In the genomic region with DNA sequence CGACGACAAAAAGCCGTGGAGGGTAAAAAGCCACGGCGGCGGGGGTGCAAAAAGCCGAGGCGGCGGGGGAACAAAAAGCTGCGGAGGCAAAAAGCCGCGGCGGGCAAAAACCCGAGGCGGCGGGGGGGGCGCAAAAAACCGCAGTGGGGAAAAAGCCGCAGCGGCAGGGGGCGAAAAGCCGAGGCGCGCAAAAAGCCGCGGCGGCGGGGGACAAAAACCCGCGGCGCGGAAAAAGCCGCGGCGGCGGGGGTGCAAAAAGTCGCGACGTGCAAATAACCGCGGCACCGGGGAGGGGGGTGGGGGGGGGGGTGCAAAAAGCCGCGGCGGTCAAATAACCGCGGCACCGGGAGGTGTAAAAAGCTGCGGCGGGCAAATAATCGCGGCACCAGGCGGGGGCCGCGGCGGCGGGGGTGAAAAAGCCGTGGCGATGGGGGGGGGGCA, we compare ENCODE assay signal across 8 cellular contexts.
DNase-seq lines count a peak whose midpoint lies in the region; ATAC-seq, FAIRE-seq and TF ChIP-seq lines count a peak whose summit lies in the region.

No MANE protein-coding gene starts in this region.

- no peaks in the 10 kb centered on the region for H3K4me1 ChIP-seq in HCT116 (ENCODE audit: control insufficient read depth in 1 of 2, insufficient read depth in 2 of 2, low read length in 2 of 2)
- H3K4me1 ChIP-seq in mucosa of descending colon (ENCODE audit: low read depth), result no peaks in the 10 kb centered on the region

- H3K4me2 ChIP-seq in HCT116 (ENCODE audit: low read length), result peak overlapping the region; percentile 61

- RAD21 ChIA-PET in HCT116 (lab: Charles Lee; ENCODE audit: low non-redundant PET in 1 of 2, low total read pairs in 2 of 2, uncharacterized antibody in 2 of 2, unreplicated experiment in 2 of 2), result no interaction called here

- TF ChIP-seq CTCF in HCT116 (IDR thresholded peaks at IDR 0.05 in 2 of 3, conservative IDR thresholded peaks at IDR 0.05 in 1 of 3; ENCODE audit: borderline replicate concordance in 1 of 3, insufficient read depth in 1 of 3, low read depth in 2 of 3, low read length in 2 of 3) (no peak), coronary artery (IDR thresholded peaks at IDR 0.05) (no peak), mucosa of descending colon (IDR thresholded peaks at IDR 0.05) (no peak)

- no TSS peak for BruUV-seq in HCT116 (replicated peaks; lab: Mats Ljungman, UMichigan)

- intact Hi-C loops in HCT116 (cut with micrococcal nuclease) (no loop called here), mucosa of descending colon (cut with DNase I, micrococcal nuclease) (no loop called here)

- POLR2A ChIA-PET in HCT116 (lab: Charles Lee), result no interaction called here

- H2AFZ ChIP-seq in HCT116 (ENCODE audit: low read depth, low read length, poor library complexity, severe bottlenecking), result no peak overlapping the region

- CTCF ChIA-PET in HCT116 (lab: Charles Lee), result no interaction called here

- no peaks in the 10 kb centered on the region for H3K79me2 ChIP-seq in HCT116 (ENCODE audit: insufficient read depth, low read length)

- H3K27me3 ChIP-seq in HCT116 (ENCODE audit: insufficient read depth, low read length), result no peaks in the 10 kb centered on the region

- H3K9me2 ChIP-seq in HCT116 (ENCODE audit: insufficient read depth), result no peaks in the 10 kb centered on the region

- H3K4me3 ChIP-seq in HCT116 (replicated peaks in 1 of 2; ENCODE audit: low read depth in 1 of 2, low read length in 2 of 2) (peak overlapping the region; percentile 32 to 47), coronary artery (peak overlapping the region; percentile 59), mucosa of descending colon (no peak overlapping the region)

- peak overlapping the region; percentile 23; the same call in 1 of the 2 replicates for H3K9ac ChIP-seq in HCT116 (ENCODE audit: low read length)

- H3K27ac ChIP-seq in HCT116 (ENCODE audit: low read depth, low read length), result no peak overlapping the region; the same call in 1 of the 2 replicates
- H3K27ac ChIP-seq in coronary artery, result no peak overlapping the region

- ATAC-seq in HCT116, result peak; percentile 63
- ATAC-seq in mucosa of descending colon, result no peak
- ATAC-seq in GM19324 (IDR thresholded peaks at IDR 0.05; ENCODE audit: low FRiP score, unreplicated experiment), result no peak

- FAIRE-seq in GM12892 (lab: Jason Lieb, UNC), result no peak

- H4K20me1 ChIP-seq in HCT116 (ENCODE audit: insufficient read depth), result no peaks in the 10 kb centered on the region

- no peaks in the 10 kb centered on the region for H3K9me3 ChIP-seq in HCT116 (ENCODE audit: control insufficient read depth in 1 of 2, insufficient read depth in 1 of 2, low read depth in 1 of 2, low read length in 2 of 2)
- no peaks in the 10 kb centered on the region for H3K9me3 ChIP-seq in mucosa of descending colon

- no peaks in the 10 kb centered on the region for H3K36me3 ChIP-seq in HCT116 (ENCODE audit: control insufficient read depth in 1 of 2, insufficient read depth in 2 of 2, low read length in 2 of 2)
- H3K36me3 ChIP-seq in mucosa of descending colon (ENCODE audit: low read depth), result no peaks in the 10 kb centered on the region

- TF ChIP-seq POLR2A in HCT116 (IDR thresholded peaks at IDR 0.05; ENCODE audit: borderline replicate concordance, extremely low read depth, insufficient read depth, insufficient read length) (no peak), GM12892 (IDR thresholded peaks at IDR 0.05; ENCODE audit: low read depth, low read length) (no peak)

- TF ChIP-seq RAD21 in HCT116 (IDR thresholded peaks at IDR 0.05; ENCODE audit: low read depth), result no peak

- peak; percentile 2 for DNase-seq in 8988T
- no peak for DNase-seq in HCT116 (ENCODE audit: low read depth, low spot score)
- peak; percentile 38 for DNase-seq in coronary artery (ENCODE audit: low spot score)
- peak; percentile 5 to 42 (median 32) for DNase-seq in mucosa of descending colon
- no peak for DNase-seq in HPDE6-E6E7 (ENCODE audit: extremely low spot score)
- DNase-seq in GM12892 (ENCODE audit: insufficient read length), result no peak
- DNase-seq in NCI-H748 treated with DMSO at 0.1 percent for 48 hours (lab: John Stamatoyannopoulos, UW), result no peak

TF ChIP-seq in HCT116, 20 proteins besides CTCF, POLR2A, EP300 and RAD21:
- TF ChIP-seq YY1 (IDR thresholded peaks at IDR 0.05; ENCODE audit: extremely low read depth, insufficient replicate concordance, low read depth, low read length) (no peak), FOSL1 (IDR thresholded peaks at IDR 0.05; ENCODE audit: low read depth) (no peak), EGR1 (IDR thresholded peaks at IDR 0.05; ENCODE audit: low read depth) (no peak), EZH2phosphoT487 (IDR thresholded peaks at IDR 0.05; ENCODE audit: borderline replicate concordance) (no peak), SP1 (IDR thresholded peaks at IDR 0.05; ENCODE audit: low read depth) (no peak)

Comparison
In these comparisons a context has a peak if more than half of its experiments do, and no peak if none do; other contexts are left out.
1. DNase-seq: peak in 8988T (single experiment), coronary artery (single experiment) and mucosa of descending colon (3 of 3); none in HCT116 (single experiment), HPDE6-E6E7 (single experiment), GM12892 (single experiment) and NCI-H748 treated with DMSO at 0.1 percent for 48 hours (single experiment).